ENCODE assay signal across 8 cellular contexts in the genomic region with DNA sequence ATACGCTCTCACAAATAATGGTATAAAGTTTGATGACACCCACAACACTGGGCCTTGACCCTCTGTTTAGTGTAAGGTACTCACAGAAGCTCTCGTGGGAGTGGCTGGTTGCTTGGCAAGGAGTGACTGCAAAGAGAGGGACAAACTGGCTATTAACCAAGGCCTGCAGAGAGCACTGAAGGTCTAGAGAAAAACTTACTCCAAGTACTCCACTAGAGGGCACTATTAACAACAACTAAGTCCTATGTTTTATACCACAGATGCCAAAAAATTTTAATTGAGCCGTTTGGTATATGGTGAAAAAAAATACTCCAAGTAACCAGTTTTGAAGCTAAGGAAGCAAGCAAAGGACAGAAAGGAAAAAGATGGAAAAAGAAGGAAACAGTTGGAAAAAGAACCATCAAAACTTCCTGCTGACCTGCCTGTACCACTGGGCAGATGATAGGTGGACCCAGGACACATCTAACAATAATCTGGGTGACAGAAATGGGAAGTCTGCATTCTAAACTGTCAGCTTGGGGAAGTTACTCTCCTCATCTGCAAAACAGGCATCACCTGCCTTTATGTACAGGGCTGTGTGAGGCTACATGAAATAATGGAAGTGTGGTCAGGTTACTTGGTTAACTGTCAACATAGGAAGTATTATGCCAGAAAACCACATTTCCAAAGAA. TPM values are rescaled to one million over a fixed set of nuclear protein-coding genes. Genes with fewer than 3 reads are reported as not detected.
DNase-seq lines count a peak whose midpoint lies in the region; ATAC-seq, FAIRE-seq and TF ChIP-seq lines count a peak whose summit lies in the region.

No MANE protein-coding gene starts in this region.

- H3K79me2 ChIP-seq in HepG2 (ENCODE audit: insufficient read depth, low read length): no peaks in the 10 kb centered on the region

- no peak for TF ChIP-seq POLR2A in Peyer's patch (IDR thresholded peaks at IDR 0.05)
- TF ChIP-seq POLR2A in HepG2 (IDR thresholded peaks at IDR 0.05; ENCODE audit: insufficient read depth in 1 of 2, low read depth in 2 of 2, low read length in 2 of 2): no peak
- no peak for TF ChIP-seq POLR2A in vagina (IDR thresholded peaks at IDR 0.05)

- no peak overlapping the region for H3K4me2 ChIP-seq in HepG2 (ENCODE audit: low read depth, low read length)

- TF ChIP-seq EP300 in HepG2 (IDR thresholded peaks at IDR 0.05; ENCODE audit: low read depth in 2 of 2, low read length in 2 of 2) (no peak), HepG2 (CRISPR knock-in tag; IDR thresholded peaks at IDR 0.05; ENCODE audit: borderline replicate concordance) (no peak)

- no peaks in the 10 kb centered on the region; the same call in 1 of the 2 replicates for H4K20me1 ChIP-seq in HepG2 (ENCODE audit: insufficient read depth, low read length)

- peaks cover 0 to 90% (median 3%) of the 10 kb centered on the region in 3 donors for H3K36me3 ChIP-seq in Peyer's patch
- H3K36me3 ChIP-seq in colonic mucosa: peaks cover 20% of the 10 kb centered on the region
- peaks cover 43 to 90% of the 10 kb centered on the region in 2 experiments for H3K36me3 ChIP-seq in HepG2 (replicated peaks in 1 of 2; ENCODE audit: control insufficient read depth in 1 of 2, insufficient read depth in 2 of 2, low read length in 2 of 2)
- H3K36me3 ChIP-seq in vagina: peaks cover 6 to 82% of the 10 kb centered on the region in 2 donors

- no peak overlapping the region for H2AFZ ChIP-seq in HepG2 (ENCODE audit: low read length)

- peak in 2 of 3 experiments; percentile 9 to 61 for DNase-seq in NCI-H1417 (lab: John Stamatoyannopoulos, UW)
- DNase-seq in NCI-H1417 treated with DMSO at 0.1 percent for 48 hours (lab: John Stamatoyannopoulos, UW): no peak
- DNase-seq in KG1 (lab: John Stamatoyannopoulos, UW): peak; percentile 68
- DNase-seq in Peyer's patch: no peak
- no peak for DNase-seq in colonic mucosa
- DNase-seq in HepG2 (ENCODE audit: low spot score): peak; percentile 60
- DNase-seq in vagina (ENCODE audit: extremely low spot score in 2 of 2): no peak
- no peak for DNase-seq in HuH-7.5 (ENCODE audit: low spot score)

- no peak overlapping the region for H3K9ac ChIP-seq in colonic mucosa (ENCODE audit: low read depth in 2 of 2, low read length in 2 of 2)
- no peak overlapping the region for H3K9ac ChIP-seq in HepG2 (ENCODE audit: insufficient read depth, low read depth, low read length)

- H3K4me3 ChIP-seq in Peyer's patch (no peak overlapping the region), colonic mucosa (no peak overlapping the region), HepG2 (replicated peaks in 1 of 3; ENCODE audit: insufficient read depth in 1 of 3, low read depth in 2 of 3, low read length in 3 of 3) (no peak overlapping the region), vagina (no peak overlapping the region)

- POLR2A ChIA-PET in HepG2 (lab: Yijun Ruan, JAX): no interaction called here

- in situ Hi-C loops in HepG2 (cut with HindIII; ENCODE audit: extremely low pct_ligation_motif_present, low pct_unique_long_range_greater_than_20kb): no loop called here

- ATAC-seq in HepG2: peak; percentile 84

- intact Hi-C loops in colonic mucosa (cut with DNase I): loop anchor here (5.0 kb wide), 1 partner anchor 121 kb away; no protein-coding TSS in a partner anchor
- intact Hi-C loops in HepG2 (cut with micrococcal nuclease; ENCODE audit: unreplicated experiment): loop anchor here (1.0 to 2.0 kb wide), 3 partner anchors 119 to 145 kb away; no protein-coding TSS in a partner anchor
- intact Hi-C loops in vagina (cut with DNase I): loop anchor here (10.0 kb wide), 1 partner anchor 137 kb away; no protein-coding TSS in a partner anchor

- no peaks in the 10 kb centered on the region for H3K4me1 ChIP-seq in Peyer's patch
- no peaks in the 10 kb centered on the region for H3K4me1 ChIP-seq in colonic mucosa
- H3K4me1 ChIP-seq in HepG2 (ENCODE audit: insufficient read depth, low read length): no peaks in the 10 kb centered on the region
- H3K4me1 ChIP-seq in vagina: peaks cover 11% of the 10 kb centered on the region

- no peak for TF ChIP-seq RAD21 in HepG2 (CRISPR knock-in tag; IDR thresholded peaks at IDR 0.05)

- no peak overlapping the region for H3K27ac ChIP-seq in Peyer's patch
- no peak overlapping the region for H3K27ac ChIP-seq in colonic mucosa
- H3K27ac ChIP-seq in HepG2 (ENCODE audit: extremely low read length, insufficient read depth, low read length): no peak overlapping the region
- no peak overlapping the region for H3K27ac ChIP-seq in vagina

- H3K27me3 ChIP-seq in Peyer's patch (no peaks in the 10 kb centered on the region), colonic mucosa (no peaks in the 10 kb centered on the region), HepG2 (ENCODE audit: control insufficient read depth in 1 of 2, insufficient read depth in 2 of 2, low read length in 2 of 2) (no peaks in the 10 kb centered on the region), vagina (no peaks in the 10 kb centered on the region)

- CTCF ChIA-PET in HepG2 (lab: Yijun Ruan, JAX; ENCODE audit: low intra/inter-chr PET ratio, low total read pairs): interaction anchor here (1.1 to 1.3 kb wide), 4 partner anchors 12 to 139 kb away, joined by 3 to 8 read pairs (median 4); no protein-coding TSS in a partner anchor

- peak; percentile 78 for FAIRE-seq in HepG2 (lab: Jason Lieb, UNC)

- H3K9me3 ChIP-seq in Peyer's patch (no peaks in the 10 kb centered on the region), colonic mucosa (no peaks in the 10 kb centered on the region), HepG2 (ENCODE audit: low read length) (no peaks in the 10 kb centered on the region), vagina (no peaks in the 10 kb centered on the region)

- TF ChIP-seq CTCF in Peyer's patch (IDR thresholded peaks at IDR 0.05) (peak in 5 of 6 experiments; percentile 63 to 76 (median 75)), colonic mucosa (IDR thresholded peaks at IDR 0.05) (peak; percentile 58), HepG2 (CRISPR knock-in tag; IDR thresholded peaks at IDR 0.05) (peak; percentile 64), vagina (IDR thresholded peaks at IDR 0.05) (peak; percentile 26 to 62 (median 41))

- WGBS in HepG2 (ENCODE audit: low lambda C conversion rate): 43% methylated on average over 3 of the region's 3 CpGs

- no TSS peak for BruUV-seq in HepG2 (replicated peaks; lab: Mats Ljungman, UMichigan)

TF ChIP-seq in HepG2, 621 proteins besides CTCF, POLR2A, EP300 and RAD21 (continues in another document):
- no peak for TF ChIP-seq ZNF788 (CRISPR knock-in tag; IDR thresholded peaks at IDR 0.05; ENCODE audit: borderline replicate concordance)
- TF ChIP-seq ZNF629 (CRISPR knock-in tag; conservative IDR thresholded peaks at IDR 0.05): no peak

RNA-seq across cellular contexts. Expression of a gene that starts 23.2 kb away (rescaled TPM):
- total RNA-seq in Peyer's patch: 100 to 1,000 TPM; 167 to 337 (median 206) TPM
- total RNA-seq in colonic mucosa: 100 to 1,000 TPM; 138 to 162 TPM
- total RNA-seq in HepG2 (2016; rRNA removed; fragmentation: Illumina TruSeq; extraction: Trizol): 107 and 135 TPM in 2 replicates
- 18.2 and 20.0 TPM in 2 replicates for total RNA-seq in HepG2 (2016; cell fraction: cytosol; rRNA removed; fragmentation: Illumina TruSeq; extraction: Trizol; ENCODE audit: low read depth)
- total RNA-seq in HepG2 (2016; cell fraction: insoluble cytoplasmic fraction; rRNA removed; fragmentation: Illumina TruSeq; extraction: Trizol): 109 and 139 TPM in 2 replicates
- 25.6 and 31.6 TPM in 2 replicates for total RNA-seq in HepG2 (2016; cell fraction: membrane; rRNA removed; fragmentation: Illumina TruSeq; extraction: Trizol)
- 194 and 230 TPM in 2 replicates for total RNA-seq in HepG2 (2016; cell fraction: nucleus; rRNA removed; fragmentation: Illumina TruSeq; extraction: Trizol)
- polyA plus RNA-seq in HepG2 (2011; rRNA removed): 65.5 and 67.7 TPM in 2 replicates
- 30.2 and 40.7 TPM in 2 replicates for polyA plus RNA-seq in HepG2 (2011; cell fraction: cytosol; rRNA removed)
- 210 and 219 TPM in 2 replicates for polyA plus RNA-seq in HepG2 (2011; cell fraction: nucleus; rRNA removed)
- polyA plus RNA-seq in HepG2 (2012): 57.1 and 65.5 TPM in 2 replicates
- 3.3 and 3.7 TPM in 2 replicates for polyA plus RNA-seq in HepG2 (2016; cell fraction: cytosol; fragmentation: Illumina TruSeq; extraction: Trizol; ENCODE audit: low read depth)
- 68.8 and 69.0 TPM in 2 replicates for polyA plus RNA-seq in HepG2 (2016; cell fraction: insoluble cytoplasmic fraction; fragmentation: Illumina TruSeq; extraction: Trizol; ENCODE audit: low read depth)
- 9.8 and 12.1 TPM in 2 replicates for polyA plus RNA-seq in HepG2 (2016; cell fraction: membrane; fragmentation: Illumina TruSeq; extraction: Trizol; ENCODE audit: low read depth)
- polyA plus RNA-seq in HepG2 (2016; cell fraction: nucleus; fragmentation: Illumina TruSeq; extraction: Trizol; ENCODE audit: insufficient read depth, low read depth): 329 and 373 TPM in 2 replicates
- polyA minus RNA-seq in HepG2 (2011; rRNA and poly(A)+ RNA removed; ENCODE audit: low replicate concordance): 51.3 and 78.2 TPM in 2 replicates
- polyA minus RNA-seq in HepG2 (2011; cell fraction: cytosol; rRNA and poly(A)+ RNA removed): 27.4 and 28.7 TPM in 2 replicates
- 169 and 176 TPM in 2 replicates for polyA minus RNA-seq in HepG2 (2011; cell fraction: nucleus; rRNA and poly(A)+ RNA removed)
- 149 TPM for total RNA-seq in vagina

RNA-seq across cellular contexts. Expression of a gene that starts 31.7 kb away (rescaled TPM):
- total RNA-seq in Peyer's patch: 100 to 1,000 TPM in 2 of 4 donors, 10 to 100 TPM in 2; 33.8 to 116 (median 101) TPM
- 100 to 1,000 TPM; 150 to 212 TPM for total RNA-seq in colonic mucosa
- 32.0 and 44.1 TPM in 2 replicates for total RNA-seq in HepG2 (2016; rRNA removed; fragmentation: Illumina TruSeq; extraction: Trizol)
- 10.6 and 12.8 TPM in 2 replicates for total RNA-seq in HepG2 (2016; cell fraction: cytosol; rRNA removed; fragmentation: Illumina TruSeq; extraction: Trizol; ENCODE audit: low read depth)
- 32.2 and 42.2 TPM in 2 replicates for total RNA-seq in HepG2 (2016; cell fraction: insoluble cytoplasmic fraction; rRNA removed; fragmentation: Illumina TruSeq; extraction: Trizol)
- 27.4 and 28.5 TPM in 2 replicates for total RNA-seq in HepG2 (2016; cell fraction: membrane; rRNA removed; fragmentation: Illumina TruSeq; extraction: Trizol)
- total RNA-seq in HepG2 (2016; cell fraction: nucleus; rRNA removed; fragmentation: Illumina TruSeq; extraction: Trizol): 32.4 and 32.8 TPM in 2 replicates
- polyA plus RNA-seq in HepG2 (2011; rRNA removed): 36.3 and 41.3 TPM in 2 replicates
- polyA plus RNA-seq in HepG2 (2011; cell fraction: cytosol; rRNA removed): 38.1 and 43.4 TPM in 2 replicates
- 45.0 and 48.2 TPM in 2 replicates for polyA plus RNA-seq in HepG2 (2011; cell fraction: nucleus; rRNA removed)
- 30.6 and 31.6 TPM in 2 replicates for polyA plus RNA-seq in HepG2 (2012)
- 3.9 and 4.5 TPM in 2 replicates for polyA plus RNA-seq in HepG2 (2016; cell fraction: cytosol; fragmentation: Illumina TruSeq; extraction: Trizol; ENCODE audit: low read depth)
- polyA plus RNA-seq in HepG2 (2016; cell fraction: insoluble cytoplasmic fraction; fragmentation: Illumina TruSeq; extraction: Trizol; ENCODE audit: low read depth): 29.5 and 30.3 TPM in 2 replicates
- polyA plus RNA-seq in HepG2 (2016; cell fraction: membrane; fragmentation: Illumina TruSeq; extraction: Trizol; ENCODE audit: low read depth): 10.0 and 11.3 TPM in 2 replicates
- polyA plus RNA-seq in HepG2 (2016; cell fraction: nucleus; fragmentation: Illumina TruSeq; extraction: Trizol; ENCODE audit: insufficient read depth, low read depth): 32.1 and 32.5 TPM in 2 replicates
- polyA minus RNA-seq in HepG2 (2011; rRNA and poly(A)+ RNA removed; ENCODE audit: low replicate concordance): 61.0 and 116 TPM in 2 replicates
- polyA minus RNA-seq in HepG2 (2011; cell fraction: cytosol; rRNA and poly(A)+ RNA removed): 47.2 and 48.9 TPM in 2 replicates
- 31.5 and 35.9 TPM in 2 replicates for polyA minus RNA-seq in HepG2 (2011; cell fraction: nucleus; rRNA and poly(A)+ RNA removed)
- total RNA-seq in vagina: 15.7 TPM

Comparison
In these comparisons a context has a peak if more than half of its experiments do, and no peak if none do; other contexts are left out.
1. DNase-seq: peak in NCI-H1417 (2 of 3), KG1 (single experiment) and HepG2 (single experiment); none in NCI-H1417 treated with DMSO at 0.1 percent for 48 hours (single experiment), Peyer's patch (0 of 3), colonic mucosa (single experiment), vagina (0 of 2) and HuH-7.5 (single experiment).
2. Peak in every context shown above with its lines, with median percentiles within 50 percentile points of each other: CTCF ChIP-seq.